25 cellular contexts compared by ENCODE assay signal in the genomic region with DNA sequence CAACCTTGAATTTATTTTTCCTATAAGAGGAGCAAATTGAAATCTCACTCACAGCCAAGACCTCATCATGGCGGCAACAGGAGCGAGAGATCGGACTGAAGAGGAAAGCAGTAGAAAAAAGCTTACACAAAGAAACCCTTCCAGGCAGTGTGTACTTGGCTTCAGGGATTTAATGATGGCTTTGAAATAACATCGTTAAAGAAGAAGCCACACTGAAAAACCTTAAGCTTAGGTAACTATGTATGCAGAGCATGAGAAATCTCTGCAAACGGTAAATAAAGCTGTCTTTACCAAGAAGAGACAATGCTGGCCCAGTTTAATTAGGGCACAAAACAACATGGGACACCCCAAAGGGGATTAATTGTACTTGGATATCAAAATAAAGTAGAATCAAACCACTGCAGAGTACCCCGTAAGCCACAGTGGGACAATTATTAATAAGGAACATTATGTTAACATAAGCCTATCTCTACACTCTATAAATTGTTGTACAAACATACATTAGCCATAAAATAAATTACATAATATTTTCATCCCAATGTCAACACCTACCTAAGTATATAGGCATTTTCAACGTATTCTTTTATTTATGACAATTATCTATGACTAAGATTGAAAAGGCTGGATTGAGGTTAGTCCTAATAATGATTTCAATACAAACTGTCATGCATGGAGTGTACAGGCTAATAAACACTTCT.
"Had no signal": no experiment of that assay in that cellular context is flagged by ENCODE, and none has a peak within 500 bp of the region (broad histone marks: within the 10 kb centered on the region; RNA-seq: fewer than 3 reads in every experiment).

No MANE protein-coding gene starts in this region.

- H3K27ac ChIP-seq: HL-60, KMS-11, RWPE1 had no signal

- H3K4me1 Mint-ChIP-seq: IgD-negative memory B cell, T-cell had no signal

- DNase-seq: Kasumi-1; NCI-H1048; NCI-H1105; NCI-H1436; NCI-H187; NCI-H2029 treated with DMSO at 0.1 percent for 48 hours; NCI-H2171 treated with DMSO at 0.1 percent for 48 hours; NCI-H226; NCI-H446; NCI-H510A; NCI-H524 treated with DMSO at 0.1 percent for 48 hours; NCI-H69; NCI-H774; NK-92 treated with Interleukin-12 subunit alpha and Interleukin-12 subunit beta, amount 100 ng/mL, for 24 hours; SHP77; SK-N-SH; SW 1271; T-cell had no signal

- H3K4me2 ChIP-seq: KMS-11, SK-N-SH had no signal

- H3K27ac Mint-ChIP-seq: IgD-negative memory B cell; T-cell; T-helper 1 cell treated with Interleukin-12 subunit alpha and Interleukin-12 subunit beta and Interleukin-4 antibody, amounts not matched to agents 30 μg/mL and 1 μg/mL, for 36 hours had no signal

- H3K36me3 Mint-ChIP-seq: IgD-negative memory B cell, T-cell had no signal

- H3K9me3 ChIP-seq: SK-N-SH had no signal

- H3K4me3 Mint-ChIP-seq: IgD-negative memory B cell; T-cell; T-helper 1 cell treated with Interleukin-12 subunit alpha and Interleukin-12 subunit beta and Interleukin-4 antibody, amounts not matched to agents 30 μg/mL and 1 μg/mL, for 36 hours had no signal

- H3K4me3 ChIP-seq: K562 had no signal

- H3K9me2 ChIP-seq: SK-N-SH had no signal

- H3K9ac ChIP-seq: KMS-11, SK-N-SH had no signal

- H3K27me3 Mint-ChIP-seq: IgD-negative memory B cell, T-cell had no signal

- ATAC-seq: K562, Panc1, T-cell had no signal
